ENCODE assay signal across 1 cellular context in genomic region chr7:23022258-23022745, GRCh38.
A peak's percentile ranks its signal among the peaks of the same experiment; 100 is the strongest.
TF ChIP-seq lines count a peak whose summit lies in the region.

No MANE protein-coding gene starts in this region.

TF ChIP-seq in K562, 482 proteins besides CTCF, POLR2A, EP300 and RAD21 (continued from another document):
- TF ChIP-seq ZNF140 (CRISPR knock-in tag; IDR thresholded peaks at IDR 0.05), result no peak
- TF ChIP-seq ZNF511 (CRISPR knock-in tag; IDR thresholded peaks at IDR 0.05), result no peak
- peak; percentile 88 for TF ChIP-seq JUND (IDR thresholded peaks at IDR 0.05; ENCODE audit: borderline replicate concordance, low read depth, low read length)
- TF ChIP-seq JUND (tag; IDR thresholded peaks at IDR 0.05; ENCODE audit: borderline replicate concordance, low read depth, low read length), result peak; percentile 90; the same call in 2 of the 3 replicates
- no peak for TF ChIP-seq SFPQ (IDR thresholded peaks at IDR 0.05; ENCODE audit: low read depth, low read length)
- TF ChIP-seq JUN (IDR thresholded peaks at IDR 0.05; ENCODE audit: borderline replicate concordance, low read depth, low read length), result peak; percentile 60; the same call in 1 of the 2 replicates
- TF ChIP-seq JUN (CRISPR knock-in tag; IDR thresholded peaks at IDR 0.05; ENCODE audit: borderline replicate concordance), result no peak
- no peak for TF ChIP-seq ZNF384 (IDR thresholded peaks at IDR 0.05; ENCODE audit: low read depth, low read length)
- TF ChIP-seq NFE2 (IDR thresholded peaks at IDR 0.05; ENCODE audit: low read depth), result peak; percentile 75
- peak; percentile 64 for TF ChIP-seq DPF2 (IDR thresholded peaks at IDR 0.05)
- 0 out of 2 replicates have a peak, but pooled peaks have one; percentile 17 for TF ChIP-seq MBD2 (IDR thresholded peaks at IDR 0.05; ENCODE audit: borderline replicate concordance, low read depth)
- peak; percentile 67 for TF ChIP-seq ELF1 (tag; IDR thresholded peaks at IDR 0.05)
